In genomic region chr19:4229179-4229931, GRCh38 we compare ENCODE assay signal across 8 cellular contexts. TPM values are rescaled to one million over a fixed set of nuclear protein-coding genes. Genes with fewer than 3 reads are reported as not detected.
DNase-seq lines count a peak whose midpoint lies in the region; ATAC-seq and TF ChIP-seq lines count a peak whose summit lies in the region.

Gene EBI3, plus strand, starts transcription at chr19:4229523. Its CDS starts 28 bp downstream, at chr19:4229551.

- no peak within 1 kb of the TSS for H3K4me3 ChIP-seq in fibroblast of pulmonary artery (replicated peaks; ENCODE audit: low read depth, low read length)
- peak within 1 kb of the TSS in 7 of 8 donors; percentile 17 to 59 (median 23) for H3K4me3 ChIP-seq in spleen

- H3K4me1 Mint-ChIP-seq in T-helper 2 cell treated with Interferon-gamma antibody and Interleukin-4, amounts not matched to agents 5 μg/mL and 100 μg/mL, for 36 hours (ENCODE audit: low read depth), result peaks cover 6% of the 10 kb centered on the region

- H3K27me3 ChIP-seq in spleen (replicated peaks in 1 of 7), result peaks cover 0 to 83% (median 15%) of the 10 kb centered on the region in 7 donors

- intact Hi-C loops in spleen (cut with DNase I; ENCODE audit: low total_unique reads), result no loop called here

- no peak for TF ChIP-seq CTCF in fibroblast of pulmonary artery (IDR thresholded peaks at IDR 0.05; ENCODE audit: low read length, missing control alignments)
- no peak for TF ChIP-seq CTCF in spleen (IDR thresholded peaks at IDR 0.05 in 8 of 11, conservative IDR thresholded peaks at IDR 0.05 in 3 of 11)

- no peaks in the 10 kb centered on the region for H3K9me3 ChIP-seq in spleen

- no peaks in the 10 kb centered on the region for H3K36me3 ChIP-seq in spleen

- peaks cover 0 to 26% (median 13%) of the 10 kb centered on the region in 6 donors for H3K4me1 ChIP-seq in spleen

- peak within 1 kb of the TSS; percentile 50 for H3K27ac Mint-ChIP-seq in T-helper 2 cell treated with Interferon-gamma antibody and Interleukin-4, amounts not matched to agents 5 μg/mL and 100 μg/mL, for 36 hours

- TF ChIP-seq POLR2A in spleen (IDR thresholded peaks at IDR 0.05) (no peak), erythroblast (IDR thresholded peaks at IDR 0.05; ENCODE audit: low read length) (no peak)

- H3K9me3 Mint-ChIP-seq in T-helper 2 cell treated with Interferon-gamma antibody and Interleukin-4, amounts not matched to agents 5 μg/mL and 100 μg/mL, for 36 hours, result no peaks in the 10 kb centered on the region

- peak within 1 kb of the TSS in 5 of 8 donors; percentile 14 to 61 (median 47) for H3K27ac ChIP-seq in spleen

- H3K27me3 Mint-ChIP-seq in T-helper 2 cell treated with Interferon-gamma antibody and Interleukin-4, amounts not matched to agents 5 μg/mL and 100 μg/mL, for 36 hours (ENCODE audit: low read depth), result no peaks in the 10 kb centered on the region

- WGBS in spleen, 5 donors, result 6 to 15% (median 11%) methylated on average over 9 to 19 of the region's 19 CpGs

- H3K36me3 Mint-ChIP-seq in T-helper 2 cell treated with Interferon-gamma antibody and Interleukin-4, amounts not matched to agents 5 μg/mL and 100 μg/mL, for 36 hours (ENCODE audit: low read depth), result no peaks in the 10 kb centered on the region

- DNase-seq in activated CD4-positive, alpha-beta T cell treated with anti-CD3 and anti-CD28 coated beads for 48 hours, result peak; percentile 68
- no peak for DNase-seq in activated CD4-positive, alpha-beta T cell treated with anti-CD3 and anti-CD28 coated beads, Interleukin-2, amount 50 U/mL, for 4 hours
- DNase-seq in T-helper 2 cell treated with Interferon-gamma antibody and Interleukin-4, amounts not matched to agents 5 μg/mL and 100 μg/mL, for 36 hours (ENCODE audit: low spot score), result peak; percentile 83
- DNase-seq in fibroblast of pulmonary artery (ENCODE audit: low read depth), result peak; percentile 63
- peak; percentile 83 for DNase-seq in spleen
- DNase-seq in erythroblast (lab: John Stamatoyannopoulos, UW), result no peak
- no peak for DNase-seq in HuH-7 (ENCODE audit: low spot score)

- peak; percentile 71 for ATAC-seq in HG02759 (IDR thresholded peaks at IDR 0.05; ENCODE audit: unreplicated experiment)

- no peak within 1 kb of the TSS for H3K4me3 Mint-ChIP-seq in T-helper 2 cell treated with Interferon-gamma antibody and Interleukin-4, amounts not matched to agents 5 μg/mL and 100 μg/mL, for 36 hours

RNA-seq across cellular contexts. Expression of gene EBI3, which starts in this region (rescaled TPM):
- total RNA-seq in spleen, result 10 to 100 TPM; 16.2 to 60.6 (median 38.1) TPM
- polyA plus RNA-seq in spleen, result 10 to 100 TPM; 15.0 to 32.9 (median 27.5) TPM

Comparison
In these comparisons a context has a peak if more than half of its experiments do, and no peak if none do; other contexts are left out.
1. DNase-seq: peak in activated CD4-positive, alpha-beta T cell treated with anti-CD3 and anti-CD28 coated beads for 48 hours (single experiment), T-helper 2 cell treated with Interferon-gamma antibody and Interleukin-4, amounts not matched to agents 5 μg/mL and 100 μg/mL, for 36 hours (single experiment), fibroblast of pulmonary artery (single experiment) and spleen (single experiment); none in activated CD4-positive, alpha-beta T cell treated with anti-CD3 and anti-CD28 coated beads, Interleukin-2, amount 50 U/mL, for 4 hours (0 of 2), erythroblast (0 of 2) and HuH-7 (single experiment).